Comparison of ENCODE assay signal across 19 cellular contexts in genomic region chr4:103104886-103105285, GRCh38. TPM values are rescaled to one million over a fixed set of nuclear protein-coding genes. Genes with fewer than 3 reads are reported as not detected.
DNase-seq lines count a peak whose midpoint lies in the region; ATAC-seq, FAIRE-seq and TF ChIP-seq lines count a peak whose summit lies in the region.
"Had no signal": no experiment of that assay in that cellular context is flagged by ENCODE, and none has a peak within 500 bp of the region (broad histone marks: within the 10 kb centered on the region; RNA-seq: fewer than 3 reads in every experiment).

No MANE protein-coding gene starts in this region.

- H3K27me3 ChIP-seq in HepG2 (ENCODE audit: control insufficient read depth in 1 of 2, insufficient read depth in 2 of 2, low read length in 2 of 2): no peaks in the 10 kb centered on the region
- no peaks in the 10 kb centered on the region for H3K27me3 ChIP-seq in right lobe of liver
- H3K27me3 ChIP-seq in K562 (ENCODE audit: control insufficient read depth in 2 of 2, insufficient read depth in 2 of 2, low read length in 2 of 2): no peaks in the 10 kb centered on the region
- H3K27me3 ChIP-seq: BLaER1 treated with 17β-estradiol and CSF1 and Interleukin-3, amounts not matched to agents 10 nM and 100 nM had no signal

- H3K4me1 ChIP-seq in HepG2 (ENCODE audit: insufficient read depth, low read length) (peaks cover 9% of the 10 kb centered on the region), right lobe of liver (peaks cover 0 to 9% (median 0%) of the 10 kb centered on the region in 4 donors), K562 (replicated peaks in 1 of 2; ENCODE audit: control insufficient read depth in 2 of 2, insufficient read depth in 2 of 2, low read length in 2 of 2) (no peaks in the 10 kb centered on the region)
- H3K4me1 ChIP-seq: A549; BLaER1 treated with 17β-estradiol and CSF1 and Interleukin-3, amounts not matched to agents 10 nM and 100 nM; Caco-2 had no signal

- FAIRE-seq in HepG2 (lab: Jason Lieb, UNC) (no peak), K562 (lab: Jason Lieb, UNC) (no peak)
- FAIRE-seq: A549, D721Med, GM12891, GM18507 had no signal

- no peaks in the 10 kb centered on the region for H3K9me3 ChIP-seq in HepG2 (ENCODE audit: low read length)
- H3K9me3 ChIP-seq in right lobe of liver: no peaks in the 10 kb centered on the region
- no peaks in the 10 kb centered on the region for H3K9me3 ChIP-seq in K562 (replicated peaks; ENCODE audit: control insufficient read depth, insufficient read depth, low read depth, low read length)
- H3K9me3 ChIP-seq: A549; BLaER1 treated with 17β-estradiol and CSF1 and Interleukin-3, amounts not matched to agents 10 nM and 100 nM; Caco-2 had no signal

- H4K20me1 ChIP-seq in HepG2 (ENCODE audit: insufficient read depth, low read length) (no peaks in the 10 kb centered on the region), K562 (replicated peaks; ENCODE audit: control insufficient read depth, insufficient read depth, low read length) (no peaks in the 10 kb centered on the region)
- H4K20me1 ChIP-seq: BLaER1 treated with 17β-estradiol and CSF1 and Interleukin-3, amounts not matched to agents 10 nM and 100 nM had no signal

- H3K4me3 ChIP-seq in HepG2 (replicated peaks in 1 of 3; ENCODE audit: insufficient read depth in 1 of 3, low read depth in 2 of 3, low read length in 3 of 3): no peak overlapping the region
- H3K4me3 ChIP-seq in right lobe of liver: no peak overlapping the region
- no peak overlapping the region for H3K4me3 ChIP-seq in K562
- H3K4me3 ChIP-seq: A549; BLaER1 treated with 17β-estradiol and CSF1 and Interleukin-3, amounts not matched to agents 10 nM and 100 nM had no signal

- H2AFZ ChIP-seq in HepG2 (ENCODE audit: low read length): no peak overlapping the region
- no peak overlapping the region for H2AFZ ChIP-seq in K562 (ENCODE audit: low read depth, low read length)

- no peak for DNase-seq in HepG2 (ENCODE audit: low spot score)
- DNase-seq in right lobe of liver: no peak
- DNase-seq in K562 (ENCODE audit: extremely low read depth in 1 of 4, low spot score in 3 of 4): no peak
- no peak for DNase-seq in stimulated activated naive CD8-positive, alpha-beta T cell treated with anti-CD3 and anti-CD28 coated beads, Interleukin-15, Interleukin-2, amounts not matched to agents 100 U/mL and 50 U/mL, for 24 hours
- DNase-seq: AML-193; Caco-2; Calu3; CD4-positive, alpha-beta T cell; CD8-positive, alpha-beta T cell; DMS79 treated with DMSO at 0.1 percent for 48 hours; GF-D8 had no signal

- no peak for TF ChIP-seq RAD21 in HepG2 (CRISPR knock-in tag; IDR thresholded peaks at IDR 0.05)
- no peak for TF ChIP-seq RAD21 in K562 (CRISPR knock-in tag; conservative IDR thresholded peaks at IDR 0.05 in 1 of 2, IDR thresholded peaks at IDR 0.05 in 1 of 2)

- POLR2A ChIA-PET in HepG2 (lab: Yijun Ruan, JAX) (no interaction called here), K562 (lab: Yijun Ruan, JAX) (no interaction called here)

- intact Hi-C loops in HepG2 (cut with micrococcal nuclease; ENCODE audit: unreplicated experiment) (no loop called here), right lobe of liver (cut with DNase I) (no loop called here), K562 (cut with micrococcal nuclease) (loop anchor here (5.0 kb wide), 2 partner anchors 682 to 827 kb away; no protein-coding TSS in a partner anchor)

- no TSS peak for BruUV-seq in HepG2 (replicated peaks; lab: Mats Ljungman, UMichigan)
- BruUV-seq in K562 (replicated peaks; lab: Mats Ljungman, UMichigan): no TSS peak

- no peaks in the 10 kb centered on the region for H3K9me1 ChIP-seq in K562 (ENCODE audit: control insufficient read depth, insufficient read depth, low read length)

- 94% methylated on average over 3 of the region's 3 CpGs for WGBS in HepG2 (ENCODE audit: low lambda C conversion rate)
- WGBS in right lobe of liver (ENCODE audit: insufficient coverage, low coverage, low lambda C conversion rate, missing lambda C conversion rate): 69% methylated on average over 3 of the region's 3 CpGs
- 76% methylated on average over 3 of the region's 3 CpGs for WGBS in K562 (ENCODE audit: insufficient coverage, low coverage, missing lambda C conversion rate)

- peaks cover 3 to 25% of the 10 kb centered on the region in 2 experiments for H3K36me3 ChIP-seq in HepG2 (replicated peaks in 1 of 2; ENCODE audit: control insufficient read depth in 1 of 2, insufficient read depth in 2 of 2, low read length in 2 of 2)
- H3K36me3 ChIP-seq in right lobe of liver: no peaks in the 10 kb centered on the region
- peaks cover 35% of the 10 kb centered on the region; the same call in 2 of the 3 replicates for H3K36me3 ChIP-seq in K562 (ENCODE audit: control insufficient read depth, insufficient read depth, low read length)

- TF ChIP-seq EP300 in HepG2 (IDR thresholded peaks at IDR 0.05; ENCODE audit: low read depth in 2 of 2, low read length in 2 of 2) (no peak), HepG2 (CRISPR knock-in tag; IDR thresholded peaks at IDR 0.05; ENCODE audit: borderline replicate concordance) (no peak), K562 (IDR thresholded peaks at IDR 0.05; ENCODE audit: low read length) (no peak)

- H3K79me2 ChIP-seq in HepG2 (ENCODE audit: insufficient read depth, low read length) (no peaks in the 10 kb centered on the region), K562 (ENCODE audit: control insufficient read depth, insufficient read depth, low read length) (no peaks in the 10 kb centered on the region)

- H3K9ac ChIP-seq in HepG2 (ENCODE audit: insufficient read depth, low read depth, low read length) (no peak overlapping the region), K562 (ENCODE audit: insufficient read depth in 1 of 2, low read depth in 2 of 2, low read length in 2 of 2) (no peak overlapping the region)
- H3K9ac ChIP-seq: BLaER1 treated with 17β-estradiol and CSF1 and Interleukin-3, amounts not matched to agents 10 nM and 100 nM had no signal

- CTCF ChIA-PET in HepG2 (lab: Yijun Ruan, JAX; ENCODE audit: low intra/inter-chr PET ratio, low total read pairs) (no interaction called here), K562 (lab: Yijun Ruan, JAX; ENCODE audit: low intra/inter-chr PET ratio) (no interaction called here)

- TF ChIP-seq POLR2A in HepG2 (IDR thresholded peaks at IDR 0.05; ENCODE audit: insufficient read depth in 1 of 2, low read depth in 2 of 2, low read length in 2 of 2): no peak
- TF ChIP-seq POLR2A in right lobe of liver (IDR thresholded peaks at IDR 0.05): no peak
- TF ChIP-seq POLR2A in K562 (conservative IDR thresholded peaks at IDR 0.05): no peak

- TF ChIP-seq CTCF in HepG2 (CRISPR knock-in tag; IDR thresholded peaks at IDR 0.05) (no peak), right lobe of liver (IDR thresholded peaks at IDR 0.05) (no peak), K562 (IDR thresholded peaks at IDR 0.05 in 2 of 3, conservative IDR thresholded peaks at IDR 0.05 in 1 of 3; ENCODE audit: insufficient read depth in 2 of 3, low read depth in 1 of 3, low read length in 3 of 3) (no peak)

- no peak overlapping the region for H3K4me2 ChIP-seq in HepG2 (ENCODE audit: low read depth, low read length)
- H3K4me2 ChIP-seq in K562 (ENCODE audit: insufficient read depth, low read length): no peak overlapping the region
- H3K4me2 ChIP-seq: A549; BLaER1 treated with 17β-estradiol and CSF1 and Interleukin-3, amounts not matched to agents 10 nM and 100 nM had no signal

- H3K27ac ChIP-seq in HepG2 (ENCODE audit: extremely low read length, insufficient read depth, low read length) (no peak overlapping the region), right lobe of liver (no peak overlapping the region), K562 (ENCODE audit: extremely low read depth, low read depth, low read length) (no peak overlapping the region)
- H3K27ac ChIP-seq: 22Rv1; A549; BLaER1 treated with 17β-estradiol and CSF1 and Interleukin-3, amounts not matched to agents 10 nM and 100 nM; C4-2B had no signal

- in situ Hi-C loops in HepG2 (cut with HindIII; ENCODE audit: extremely low pct_ligation_motif_present, low pct_unique_long_range_greater_than_20kb) (no loop called here), K562 (cut with MboI) (no loop called here)

- ATAC-seq in HepG2: no peak
- no peak for ATAC-seq in right lobe of liver
- no peak for ATAC-seq in K562
- no peak for ATAC-seq in GM19351 (IDR thresholded peaks at IDR 0.05; ENCODE audit: unreplicated experiment)
- ATAC-seq in stimulated activated naive CD8-positive, alpha-beta T cell treated with anti-CD3 and anti-CD28 coated beads, Interleukin-15, Interleukin-2, amounts not matched to agents 100 U/mL and 50 U/mL, for 24 hours: no peak
- ATAC-seq: A549; CD8-positive, alpha-beta T cell had no signal

RNA-seq across cellular contexts. Expression of gene BDH2, which starts 5.3 kb away (rescaled TPM):
- total RNA-seq in HepG2 (2016; rRNA removed; fragmentation: Illumina TruSeq; extraction: Trizol) (46.2 and 61.0 TPM in 2 replicates), right lobe of liver (10 to 100 TPM; 32.3 to 70.6 (median 47.2) TPM), K562 (2014; rRNA removed) (5.1 and 8.0 TPM in 2 replicates), K562 (2014; rRNA removed; fragmentation: Illumina TruSeq; extraction: Trizol) (10.0 and 12.8 TPM in 2 replicates), K562 (2015; rRNA removed; fragmentation: Illumina TruSeq; extraction: Trizol) (9.1 and 10.0 TPM in 2 replicates), K562 (2021) (4.9 and 6.0 TPM in 2 replicates)
- total RNA-seq in HepG2 (2016; cell fraction: cytosol; rRNA removed; fragmentation: Illumina TruSeq; extraction: Trizol; ENCODE audit: low read depth): 5.9 and 7.4 TPM in 2 replicates
- 43.7 and 65.1 TPM in 2 replicates for total RNA-seq in HepG2 (2016; cell fraction: insoluble cytoplasmic fraction; rRNA removed; fragmentation: Illumina TruSeq; extraction: Trizol)
- total RNA-seq in HepG2 (2016; cell fraction: membrane; rRNA removed; fragmentation: Illumina TruSeq; extraction: Trizol): 9.9 and 10.2 TPM in 2 replicates
- total RNA-seq in HepG2 (2016; cell fraction: nucleus; rRNA removed; fragmentation: Illumina TruSeq; extraction: Trizol): 25.2 and 26.4 TPM in 2 replicates
- polyA plus RNA-seq in HepG2 (2011; rRNA removed) (29.1 and 34.8 TPM in 2 replicates), K562 (2011; rRNA removed) (16.3 and 17.9 TPM in 2 replicates), K562 (2014; fragmentation: Illumina TruSeq; extraction: Trizol) (7.3 and 7.8 TPM in 2 replicates), K562 (2014; fragmentation: Nextera tagmentation; extraction: Ambion mirVana) (10 to 100 TPM in 1 of 2 experiments, 1 to 10 TPM in 1; 9.9 to 10.7 TPM), K562 (2014; rRNA removed) (8.9 and 10.8 TPM in 2 replicates)
- polyA plus RNA-seq in HepG2 (2011; cell fraction: cytosol; rRNA removed): 13.8 and 17.3 TPM in 2 replicates
- 27.4 and 37.3 TPM in 2 replicates for polyA plus RNA-seq in HepG2 (2011; cell fraction: nucleus; rRNA removed)
- 18.9 and 28.5 TPM in 2 replicates for polyA plus RNA-seq in HepG2 (2012)
- polyA plus RNA-seq in HepG2 (2016; cell fraction: cytosol; fragmentation: Illumina TruSeq; extraction: Trizol; ENCODE audit: low read depth): 4.4 and 4.7 TPM in 2 replicates
- polyA plus RNA-seq in HepG2 (2016; cell fraction: insoluble cytoplasmic fraction; fragmentation: Illumina TruSeq; extraction: Trizol; ENCODE audit: low read depth): 55.9 and 59.9 TPM in 2 replicates
- polyA plus RNA-seq in HepG2 (2016; cell fraction: membrane; fragmentation: Illumina TruSeq; extraction: Trizol; ENCODE audit: low read depth): 6.3 and 6.9 TPM in 2 replicates
- 36.7 and 40.0 TPM in 2 replicates for polyA plus RNA-seq in HepG2 (2016; cell fraction: nucleus; fragmentation: Illumina TruSeq; extraction: Trizol; ENCODE audit: insufficient read depth, low read depth)
- polyA minus RNA-seq in HepG2 (2011; rRNA and poly(A)+ RNA removed; ENCODE audit: low replicate concordance): 4.5 and 6.4 TPM in 2 replicates
- polyA minus RNA-seq in HepG2 (2011; cell fraction: cytosol; rRNA and poly(A)+ RNA removed): 3.3 and 9.4 TPM in 2 replicates
- 19.2 and 27.6 TPM in 2 replicates for polyA minus RNA-seq in HepG2 (2011; cell fraction: nucleus; rRNA and poly(A)+ RNA removed)
- 3.0 and 5.2 TPM in 2 replicates for total RNA-seq in K562 (2011; cell fraction: chromatin; rRNA removed; ENCODE audit: low replicate concordance)
- total RNA-seq in K562 (2011; cell fraction: nucleolus; rRNA removed): 3.0 and 3.7 TPM in 2 replicates
- 2.3 and 3.1 TPM in 2 replicates for total RNA-seq in K562 (2011; cell fraction: nucleoplasm; rRNA removed)
- 5.4 and 7.5 TPM in 2 replicates for polyA plus RNA-seq in K562 (2011; cell fraction: cytosol; rRNA removed)
- polyA plus RNA-seq in K562 (2011; cell fraction: nucleus; rRNA removed): 7.8 and 13.9 TPM in 2 replicates
- polyA plus RNA-seq in K562 (2012): 8.1 TPM in 2 replicates
- polyA minus RNA-seq in K562 (2011; rRNA and poly(A)+ RNA removed): 8.0 and 8.1 TPM in 2 replicates
- polyA minus RNA-seq in K562 (2011; cell fraction: cytosol; rRNA and poly(A)+ RNA removed): 2.3 and 2.8 TPM in 2 replicates
- polyA minus RNA-seq in K562 (2011; cell fraction: nucleus; rRNA and poly(A)+ RNA removed): 3.4 and 4.8 TPM in 2 replicates

RNA-seq across cellular contexts. Expression of gene SLC9B2, which starts 28.3 kb away (rescaled TPM):
- total RNA-seq in HepG2 (2016; rRNA removed; fragmentation: Illumina TruSeq; extraction: Trizol) (38.5 and 38.9 TPM in 2 replicates), right lobe of liver (10 to 100 TPM; 27.9 to 49.1 (median 40.2) TPM), K562 (2014; rRNA removed) (11.4 and 13.5 TPM in 2 replicates), K562 (2014; rRNA removed; fragmentation: Illumina TruSeq; extraction: Trizol) (13.4 and 14.0 TPM in 2 replicates), K562 (2015; rRNA removed; fragmentation: Illumina TruSeq; extraction: Trizol) (11.3 and 11.4 TPM in 2 replicates), K562 (2021) (14.6 and 15.0 TPM in 2 replicates)
- total RNA-seq in HepG2 (2016; cell fraction: cytosol; rRNA removed; fragmentation: Illumina TruSeq; extraction: Trizol; ENCODE audit: low read depth): 24.3 and 28.5 TPM in 2 replicates
- 35.0 and 37.7 TPM in 2 replicates for total RNA-seq in HepG2 (2016; cell fraction: insoluble cytoplasmic fraction; rRNA removed; fragmentation: Illumina TruSeq; extraction: Trizol)
- total RNA-seq in HepG2 (2016; cell fraction: membrane; rRNA removed; fragmentation: Illumina TruSeq; extraction: Trizol): 43.9 and 47.9 TPM in 2 replicates
- 39.6 and 40.9 TPM in 2 replicates for total RNA-seq in HepG2 (2016; cell fraction: nucleus; rRNA removed; fragmentation: Illumina TruSeq; extraction: Trizol)
- polyA plus RNA-seq in HepG2 (2011; rRNA removed) (22.3 and 23.5 TPM in 2 replicates), K562 (2011; rRNA removed) (7.6 and 10.2 TPM in 2 replicates), K562 (2014; fragmentation: Illumina TruSeq; extraction: Trizol) (13.3 TPM in 2 replicates), K562 (2014; fragmentation: Nextera tagmentation; extraction: Ambion mirVana) (1 to 10 TPM; 6.6 to 8.3 TPM), K562 (2014; rRNA removed) (10.5 and 13.5 TPM in 2 replicates)
- polyA plus RNA-seq in HepG2 (2011; cell fraction: cytosol; rRNA removed): 13.2 and 23.4 TPM in 2 replicates
- 21.4 and 26.7 TPM in 2 replicates for polyA plus RNA-seq in HepG2 (2011; cell fraction: nucleus; rRNA removed)
- polyA plus RNA-seq in HepG2 (2012): 36.0 and 40.1 TPM in 2 replicates
- polyA plus RNA-seq in HepG2 (2016; cell fraction: cytosol; fragmentation: Illumina TruSeq; extraction: Trizol; ENCODE audit: low read depth): 30.2 and 35.0 TPM in 2 replicates
- polyA plus RNA-seq in HepG2 (2016; cell fraction: insoluble cytoplasmic fraction; fragmentation: Illumina TruSeq; extraction: Trizol; ENCODE audit: low read depth): 41.3 and 46.7 TPM in 2 replicates
- polyA plus RNA-seq in HepG2 (2016; cell fraction: membrane; fragmentation: Illumina TruSeq; extraction: Trizol; ENCODE audit: low read depth): 38.9 and 43.7 TPM in 2 replicates
- 31.1 and 35.8 TPM in 2 replicates for polyA plus RNA-seq in HepG2 (2016; cell fraction: nucleus; fragmentation: Illumina TruSeq; extraction: Trizol; ENCODE audit: insufficient read depth, low read depth)
- 9.2 and 46.5 TPM in 2 replicates for polyA minus RNA-seq in HepG2 (2011; rRNA and poly(A)+ RNA removed; ENCODE audit: low replicate concordance)
- 13.6 and 19.6 TPM in 2 replicates for polyA minus RNA-seq in HepG2 (2011; cell fraction: cytosol; rRNA and poly(A)+ RNA removed)
- polyA minus RNA-seq in HepG2 (2011; cell fraction: nucleus; rRNA and poly(A)+ RNA removed): 93.9 and 106 TPM in 2 replicates
- 9.8 and 17.5 TPM in 2 replicates for total RNA-seq in K562 (2011; cell fraction: chromatin; rRNA removed; ENCODE audit: low replicate concordance)
- 7.9 and 8.5 TPM in 2 replicates for total RNA-seq in K562 (2011; cell fraction: nucleolus; rRNA removed)
- 10.6 and 18.2 TPM in 2 replicates for total RNA-seq in K562 (2011; cell fraction: nucleoplasm; rRNA removed)
- polyA plus RNA-seq in K562 (2011; cell fraction: cytosol; rRNA removed): 5.2 and 6.0 TPM in 2 replicates
- polyA plus RNA-seq in K562 (2011; cell fraction: nucleus; rRNA removed): 8.2 and 8.7 TPM in 2 replicates
- polyA plus RNA-seq in K562 (2012): 8.5 and 10.6 TPM in 2 replicates
- 16.3 and 17.4 TPM in 2 replicates for polyA minus RNA-seq in K562 (2011; rRNA and poly(A)+ RNA removed)
- polyA minus RNA-seq in K562 (2011; cell fraction: cytosol; rRNA and poly(A)+ RNA removed): 4.3 and 8.2 TPM in 2 replicates
- 11.0 and 14.1 TPM in 2 replicates for polyA minus RNA-seq in K562 (2011; cell fraction: nucleus; rRNA and poly(A)+ RNA removed)

Comparison
In these comparisons a context has a peak if more than half of its experiments do, and no peak if none do; other contexts are left out.
1. Of the 241 proteins assayed by ChIP-seq in both HepG2 and K562: peak only in HepG2: none; only in K562: ATF4 and CEBPG; in both: CEBPB; in neither: 237; mixed calls (peak in some experiments, not most) for 1.